ENCODE assay signal across 10 cellular contexts in genomic region chrX:19750028-19750786, GRCh38.
DNase-seq lines count a peak whose midpoint lies in the region; ATAC-seq, FAIRE-seq and TF ChIP-seq lines count a peak whose summit lies in the region.
"Had no signal": no experiment of that assay in that cellular context is flagged by ENCODE, and none has a peak within 500 bp of the region (broad histone marks: within the 10 kb centered on the region; RNA-seq: fewer than 3 reads in every experiment).

No MANE protein-coding gene starts in this region.

- H3K27me3 Mint-ChIP-seq in CD4-positive, alpha-beta memory T cell, result no peaks in the 10 kb centered on the region
- no peaks in the 10 kb centered on the region for H3K27me3 Mint-ChIP-seq in astrocyte (ENCODE audit: low read depth, unreplicated experiment)

- no peaks in the 10 kb centered on the region for H3K27me3 ChIP-seq in CD4-positive, alpha-beta memory T cell (ENCODE audit: insufficient read depth, low read length)
- no peaks in the 10 kb centered on the region for H3K27me3 ChIP-seq in astrocyte (ENCODE audit: insufficient read depth, low read length)

- H4K20me1 ChIP-seq in astrocyte (ENCODE audit: insufficient read depth, low read length), result no peaks in the 10 kb centered on the region

- POLR2A ChIA-PET in CD4-positive, alpha-beta memory T cell (lab: Charles Lee; ENCODE audit: partially characterized antibody), result interaction anchor here (1.0 to 10.3 kb wide), 16 partner anchors 9 to 106 kb away, joined by 3 to 109 read pairs (median 5); no protein-coding TSS in a partner anchor

- no peaks in the 10 kb centered on the region for H3K79me2 ChIP-seq in astrocyte (ENCODE audit: insufficient read depth, low read length)

- peaks cover 0 to 17% (median 2%) of the 10 kb centered on the region in 8 donors for H3K9me3 Mint-ChIP-seq in CD4-positive, alpha-beta memory T cell
- no peaks in the 10 kb centered on the region for H3K9me3 Mint-ChIP-seq in astrocyte (ENCODE audit: unreplicated experiment)
- H3K9me3 Mint-ChIP-seq: HFFc6 had no signal

- intact Hi-C loops in CD4-positive, alpha-beta memory T cell (cut with micrococcal nuclease), result no loop called here

- in situ Hi-C loops in GM13977 (cut with MboI; ENCODE audit: low pct_unique_long_range_greater_than_20kb, low sequenced_read_pairs, unreplicated experiment), result no loop called here

- H3K4me1 ChIP-seq in CD4-positive, alpha-beta memory T cell (ENCODE audit: insufficient read depth, low read length), result peaks cover 95% of the 10 kb centered on the region
- H3K4me1 ChIP-seq in astrocyte (ENCODE audit: insufficient read depth, low read length), result no peaks in the 10 kb centered on the region

- peaks cover 24 to 36% of the 10 kb centered on the region in 2 donors for H3K36me3 Mint-ChIP-seq in CD4-positive, alpha-beta memory T cell
- H3K36me3 Mint-ChIP-seq in astrocyte (ENCODE audit: low read depth, unreplicated experiment), result no peaks in the 10 kb centered on the region

- no peaks in the 10 kb centered on the region for H3K36me3 ChIP-seq in CD4-positive, alpha-beta memory T cell (ENCODE audit: insufficient read depth, low read length)
- H3K36me3 ChIP-seq in astrocyte (ENCODE audit: insufficient read depth, low read length), result no peaks in the 10 kb centered on the region

- no peaks in the 10 kb centered on the region for H3K9me3 ChIP-seq in CD4-positive, alpha-beta memory T cell (ENCODE audit: control insufficient read depth in 1 of 2, low read length in 2 of 2)
- H3K9me3 ChIP-seq in astrocyte (ENCODE audit: insufficient read depth, low read depth, low read length), result no peaks in the 10 kb centered on the region

- peak; percentile 58 for FAIRE-seq in astrocyte (lab: Jason Lieb, UNC)

- ATAC-seq in GM18870 (IDR thresholded peaks at IDR 0.05; ENCODE audit: unreplicated experiment) (peak; percentile 35), HG03442 (IDR thresholded peaks at IDR 0.05; ENCODE audit: unreplicated experiment) (peak; percentile 34)

- H3K27ac ChIP-seq in CD4-positive, alpha-beta memory T cell (ENCODE audit: low read depth, low read length), result peak overlapping the region; percentile 60
- H3K27ac ChIP-seq in astrocyte (ENCODE audit: low read depth, low read length), result no peak overlapping the region

- no peak overlapping the region for H2AFZ ChIP-seq in astrocyte (ENCODE audit: low read depth, low read length)

- no peak overlapping the region for H3K9ac ChIP-seq in astrocyte (ENCODE audit: low read length)

- peak overlapping the region in 6 of 8 donors; percentile 47 to 77 (median 64) for H3K4me3 Mint-ChIP-seq in CD4-positive, alpha-beta memory T cell
- H3K4me3 Mint-ChIP-seq in astrocyte (ENCODE audit: unreplicated experiment), result no peak overlapping the region
- H3K4me3 Mint-ChIP-seq: HFFc6 had no signal

- CTCF ChIA-PET in CD4-positive, alpha-beta memory T cell (lab: Charles Lee; ENCODE audit: partially characterized antibody), result interaction anchor here (0.8 to 2.1 kb wide), 10 partner anchors 7 to 136 kb away, joined by 3 to 8 read pairs (median 4); no protein-coding TSS in a partner anchor

- peak overlapping the region; percentile 74 to 98 (median 92) for H3K27ac Mint-ChIP-seq in CD4-positive, alpha-beta memory T cell
- H3K27ac Mint-ChIP-seq in astrocyte (ENCODE audit: unreplicated experiment), result peak overlapping the region; percentile 54
- H3K27ac Mint-ChIP-seq: HFFc6 had no signal

- DNase-seq in CD4-positive, alpha-beta memory T cell, result peak in 1 of 5 donors; percentile 58
- DNase-seq in astrocyte (ENCODE audit: low read depth), result no peak
- DNase-seq in NCI-H69 (lab: John Stamatoyannopoulos, UW), result no peak
- no peak for DNase-seq in GM13977 (ENCODE audit: low spot score)
- no peak for DNase-seq in NCI-H1105 treated with DMSO at 0.1 percent for 48 hours (lab: John Stamatoyannopoulos, UW)
- no peak for DNase-seq in mucosa of gallbladder (ENCODE audit: low spot score)
- DNase-seq: cortex of kidney, HFFc6 had no signal

- H3K4me1 Mint-ChIP-seq in CD4-positive, alpha-beta memory T cell, result peaks cover 59 to 95% (median 85%) of the 10 kb centered on the region in 4 donors
- H3K4me1 Mint-ChIP-seq in astrocyte (ENCODE audit: low read depth, unreplicated experiment), result peaks cover 11% of the 10 kb centered on the region

- TF ChIP-seq CTCF in astrocyte (IDR thresholded peaks at IDR 0.05; ENCODE audit: insufficient read depth, low read depth, low read length), result no peak
- TF ChIP-seq CTCF in GM13977 (IDR thresholded peaks at IDR 0.05; ENCODE audit: extremely low read depth, insufficient read depth, missing control alignments), result no peak

- H3K4me2 ChIP-seq in astrocyte (ENCODE audit: low read length), result no peak overlapping the region

- no peak overlapping the region for H3K4me3 ChIP-seq in CD4-positive, alpha-beta memory T cell (ENCODE audit: low read length in 2 of 2)
- no peak overlapping the region for H3K4me3 ChIP-seq in astrocyte (ENCODE audit: insufficient read depth, low read depth, low read length)
